In genomic region chr6:105798057-105798456, GRCh38 we compare ENCODE assay signal across 15 cellular contexts.
DNase-seq lines count a peak whose midpoint lies in the region; ATAC-seq and TF ChIP-seq lines count a peak whose summit lies in the region.
"Had no signal": no experiment of that assay in that cellular context is flagged by ENCODE, and none has a peak within 500 bp of the region (broad histone marks: within the 10 kb centered on the region; RNA-seq: fewer than 3 reads in every experiment).

No MANE protein-coding gene starts in this region.

- H3K9me3 Mint-ChIP-seq in CD4-positive, CD25-positive, alpha-beta regulatory T cell = peaks cover 0 to 3% (median 0%) of the 10 kb centered on the region in 7 donors
- H3K9me3 Mint-ChIP-seq: activated CD4-positive, alpha-beta memory T cell treated with anti-CD3 and anti-CD28 coated beads, Interleukin-2, amount 10 ng/mL, durations not matched to agents 7 days and 5 days had no signal

- TF ChIP-seq POLR2A in gastrocnemius medialis (IDR thresholded peaks at IDR 0.05) = no peak

- POLR2A ChIA-PET in SK-N-SH (lab: Yijun Ruan, JAX) = no interaction called here

- H3K4me3 Mint-ChIP-seq in CD4-positive, CD25-positive, alpha-beta regulatory T cell = no peak overlapping the region
- H3K4me3 Mint-ChIP-seq: activated CD4-positive, alpha-beta memory T cell treated with anti-CD3 and anti-CD28 coated beads, Interleukin-2, amount 10 ng/mL, durations not matched to agents 7 days and 5 days; activated naive CD8-positive, alpha-beta T cell had no signal

- WGBS in SK-N-SH (ENCODE audit: low lambda C conversion rate) = 10% methylated on average over 3 of the region's 3 CpGs

- no peaks in the 10 kb centered on the region for H3K36me3 Mint-ChIP-seq in CD4-positive, CD25-positive, alpha-beta regulatory T cell
- H3K36me3 Mint-ChIP-seq: activated naive CD8-positive, alpha-beta T cell had no signal

- no peaks in the 10 kb centered on the region for H3K9me3 ChIP-seq in CD4-positive, CD25-positive, alpha-beta regulatory T cell (ENCODE audit: control insufficient read depth in 2 of 2, low read length in 2 of 2)
- H3K9me3 ChIP-seq in SK-N-SH (no peaks in the 10 kb centered on the region), gastrocnemius medialis (peaks cover 0 to 4% (median 0%) of the 10 kb centered on the region in 3 donors)
- H3K9me3 ChIP-seq: neutrophil had no signal

- H3K36me3 ChIP-seq in CD4-positive, CD25-positive, alpha-beta regulatory T cell (ENCODE audit: control insufficient read depth, insufficient read depth, low read length) = no peaks in the 10 kb centered on the region
- H3K36me3 ChIP-seq in SK-N-SH (replicated peaks in 1 of 2; ENCODE audit: control insufficient read depth in 1 of 2, insufficient read depth in 2 of 2, low read length in 1 of 2) = no peaks in the 10 kb centered on the region
- H3K36me3 ChIP-seq in gastrocnemius medialis = no peaks in the 10 kb centered on the region
- H3K36me3 ChIP-seq: neutrophil had no signal

- no peak for ATAC-seq in CD4-positive, CD25-positive, alpha-beta regulatory T cell (ENCODE audit: low read depth in 2 of 2)
- ATAC-seq in gastrocnemius medialis = peak; percentile 44 to 68

- H3K79me2 ChIP-seq in SK-N-SH (ENCODE audit: insufficient read depth) = no peaks in the 10 kb centered on the region

- intact Hi-C loops in gastrocnemius medialis (cut with DNase I; ENCODE audit: low total_unique reads) = loop anchor here (5.0 to 10.0 kb wide), 3 partner anchors 194 to 1697 kb away; partner anchors contain the start of gene SOBP

- no peaks in the 10 kb centered on the region for H4K20me1 ChIP-seq in SK-N-SH (ENCODE audit: insufficient read depth)

- no peak overlapping the region for H2AFZ ChIP-seq in SK-N-SH (ENCODE audit: low read depth)

- no peaks in the 10 kb centered on the region for H3F3A ChIP-seq in SK-N-SH (replicated peaks; ENCODE audit: insufficient read depth)

- no peak for DNase-seq in CD4-positive, CD25-positive, alpha-beta regulatory T cell
- no peak for DNase-seq in SK-N-SH
- peak; percentile 96 for DNase-seq in foreskin fibroblast
- peak; percentile 41 to 49 for DNase-seq in gastrocnemius medialis
- no peak for DNase-seq in GF-D8 (lab: John Stamatoyannopoulos, UW)
- DNase-seq in HuH-7.5 (ENCODE audit: low spot score) = no peak
- DNase-seq in NCI-H146 (lab: John Stamatoyannopoulos, UW) = no peak
- no peak for DNase-seq in NCI-H510A treated with DMSO at 0.1 percent for 48 hours (lab: John Stamatoyannopoulos, UW)
- DNase-seq: activated CD4-positive, alpha-beta memory T cell treated with anti-CD3 and anti-CD28 coated beads, Interleukin-2, amount 10 ng/mL, durations not matched to agents 7 days and 5 days; COR-L47; Karpas-422; kidney; NCI-H446 had no signal

- no peak for TF ChIP-seq EP300 in SK-N-SH (IDR thresholded peaks at IDR 0.05; ENCODE audit: borderline replicate concordance in 1 of 2, low read depth in 1 of 2, low read length in 1 of 2)

- peak overlapping the region in 2 of 3 donors; percentile 11 to 27 for H3K27ac Mint-ChIP-seq in CD4-positive, CD25-positive, alpha-beta regulatory T cell
- H3K27ac Mint-ChIP-seq: activated CD4-positive, alpha-beta memory T cell treated with anti-CD3 and anti-CD28 coated beads, Interleukin-2, amount 10 ng/mL, durations not matched to agents 7 days and 5 days; activated naive CD8-positive, alpha-beta T cell had no signal

- H3K27ac ChIP-seq in CD4-positive, CD25-positive, alpha-beta regulatory T cell (ENCODE audit: insufficient read depth, low read length, poor library complexity, severe bottlenecking) = no peak overlapping the region
- H3K27ac ChIP-seq in SK-N-SH (ENCODE audit: low read depth in 2 of 2, low read length in 1 of 2) (peak overlapping the region in 1 of 2 experiments; percentile 31; a peak in 1 of 4 replicates), gastrocnemius medialis (peak overlapping the region; percentile 81 to 91 (median 88))
- H3K27ac ChIP-seq: neutrophil had no signal

- H3K4me1 Mint-ChIP-seq in CD4-positive, CD25-positive, alpha-beta regulatory T cell = peaks cover 0 to 8% (median 6%) of the 10 kb centered on the region in 4 donors

- no peak for TF ChIP-seq CTCF in SK-N-SH (IDR thresholded peaks at IDR 0.05)
- no peak for TF ChIP-seq CTCF in foreskin fibroblast (IDR thresholded peaks at IDR 0.05; ENCODE audit: low read depth, low read length)
- no peak for TF ChIP-seq CTCF in gastrocnemius medialis (IDR thresholded peaks at IDR 0.05 in 4 of 5, conservative IDR thresholded peaks at IDR 0.05 in 1 of 5)

- CTCF ChIA-PET in SK-N-SH (lab: Yijun Ruan, JAX) = no interaction called here

- peaks cover 1% of the 10 kb centered on the region for H3K4me1 ChIP-seq in CD4-positive, CD25-positive, alpha-beta regulatory T cell (ENCODE audit: control insufficient read depth, insufficient read depth, low read length, poor library complexity, severe bottlenecking)
- H3K4me1 ChIP-seq in SK-N-SH (ENCODE audit: control insufficient read depth in 1 of 2, insufficient read depth in 2 of 2, low read depth in 1 of 2, low read length in 1 of 2) = no peaks in the 10 kb centered on the region; a peak in 1 of 4 replicates
- peaks cover 57 to 60% of the 10 kb centered on the region in 2 donors for H3K4me1 ChIP-seq in gastrocnemius medialis

- in situ Hi-C loops in gastrocnemius medialis (cut with MboI; ENCODE audit: low sequenced_read_pairs in 4 of 4) = loop anchor here in 1 of 4 donors (10.0 kb wide), 1 partner anchor 197 kb away; no protein-coding TSS in a partner anchor

- no peaks in the 10 kb centered on the region for H3K9me2 ChIP-seq in SK-N-SH

- no peak overlapping the region for H3K9ac ChIP-seq in SK-N-SH

- TF ChIP-seq RAD21 in SK-N-SH (IDR thresholded peaks at IDR 0.05; ENCODE audit: low read length) = no peak

- no peaks in the 10 kb centered on the region for H3K27me3 Mint-ChIP-seq in CD4-positive, CD25-positive, alpha-beta regulatory T cell
- H3K27me3 Mint-ChIP-seq: activated CD4-positive, alpha-beta memory T cell treated with anti-CD3 and anti-CD28 coated beads, Interleukin-2, amount 10 ng/mL, durations not matched to agents 7 days and 5 days had no signal

- H3K4me3 ChIP-seq in CD4-positive, CD25-positive, alpha-beta regulatory T cell (ENCODE audit: low read depth, low read length) = no peak overlapping the region
- peak overlapping the region in 1 of 2 experiments; percentile 5; a peak in 2 of 4 replicates for H3K4me3 ChIP-seq in SK-N-SH (ENCODE audit: low read depth in 2 of 2, low read length in 1 of 2)
- no peak overlapping the region for H3K4me3 ChIP-seq in foreskin fibroblast (ENCODE audit: low read depth in 1 of 2, low read length in 2 of 2)
- H3K4me3 ChIP-seq in gastrocnemius medialis = peak overlapping the region; percentile 6 to 37 (median 26)

- H3K27me3 ChIP-seq in CD4-positive, CD25-positive, alpha-beta regulatory T cell (ENCODE audit: control insufficient read depth, insufficient read depth, low read length) = peaks cover 2% of the 10 kb centered on the region
- H3K27me3 ChIP-seq in SK-N-SH (ENCODE audit: insufficient read depth) = no peaks in the 10 kb centered on the region
- H3K27me3 ChIP-seq in gastrocnemius medialis = no peaks in the 10 kb centered on the region
- H3K27me3 ChIP-seq: neutrophil had no signal

- H3K4me2 ChIP-seq in SK-N-SH = peak overlapping the region; percentile 39; the same call in 1 of the 2 replicates

TF ChIP-seq in SK-N-SH, 30 proteins besides CTCF, POLR2A, EP300 and RAD21:
- TF ChIP-seq CHD2 (IDR thresholded peaks at IDR 0.05; ENCODE audit: low read length, partially characterized antibody) (no peak), RXRA (IDR thresholded peaks at IDR 0.05; ENCODE audit: borderline replicate concordance, low read depth) (no peak), EZH2phosphoT487 (IDR thresholded peaks at IDR 0.05; ENCODE audit: borderline replicate concordance, low read depth) (no peak), FOSL2 (IDR thresholded peaks at IDR 0.05; ENCODE audit: borderline replicate concordance, low read depth) (no peak), POLR2AphosphoS5 (IDR thresholded peaks at IDR 0.05; ENCODE audit: low read depth, low read length) (no peak), REST (IDR thresholded peaks at IDR 0.05; ENCODE audit: low read depth, low read length) (no peak)

Comparison
In these comparisons a context has a peak if more than half of its experiments do, and no peak if none do; other contexts are left out.
1. ATAC-seq: peak in gastrocnemius medialis (2 of 2); none in CD4-positive, CD25-positive, alpha-beta regulatory T cell (0 of 2).
2. DNase-seq: peak in foreskin fibroblast (2 of 2) and gastrocnemius medialis (2 of 2); none in CD4-positive, CD25-positive, alpha-beta regulatory T cell (0 of 3), SK-N-SH (single experiment), GF-D8 (single experiment), HuH-7.5 (single experiment), NCI-H146 (single experiment) and NCI-H510A treated with DMSO at 0.1 percent for 48 hours (single experiment).
3. H3K4me3 ChIP-seq: peak in gastrocnemius medialis (4 of 4); none in CD4-positive, CD25-positive, alpha-beta regulatory T cell (single experiment) and foreskin fibroblast (0 of 2).